Comparison of ENCODE assay signal across 13 cellular contexts in the genomic region with DNA sequence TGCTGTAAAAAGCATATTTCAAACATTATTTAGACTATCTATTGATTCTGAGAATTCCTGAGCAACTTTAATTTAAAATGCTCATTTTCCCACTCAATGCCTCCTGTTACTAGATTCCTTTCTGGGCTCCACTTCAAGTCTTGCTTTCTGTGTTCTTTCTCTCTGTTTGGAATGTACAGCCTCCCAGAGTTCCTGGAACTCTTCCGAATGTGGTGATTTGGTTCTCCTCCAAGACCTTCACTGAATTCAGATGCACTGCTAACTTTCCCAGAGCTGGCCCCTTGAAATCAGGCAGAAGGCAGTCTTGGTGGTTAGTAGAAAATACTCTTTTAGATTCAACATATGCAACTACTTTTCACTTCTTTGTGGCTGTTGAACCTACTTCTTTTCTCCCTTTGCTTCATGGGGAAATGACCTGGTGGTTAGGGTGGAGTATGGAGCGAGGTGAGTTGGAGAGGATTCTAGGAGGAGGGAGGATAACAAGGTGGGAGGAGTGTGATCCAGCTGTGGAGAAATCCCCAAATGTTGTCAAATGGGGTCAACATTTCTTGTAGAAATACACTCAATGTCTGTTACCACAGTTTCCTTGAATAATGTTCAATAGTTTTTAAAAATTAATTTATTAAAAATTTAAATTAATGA. TPM values are rescaled to one million over a fixed set of nuclear protein-coding genes. Genes with fewer than 3 reads are reported as not detected.
DNase-seq lines count a peak whose midpoint lies in the region; ATAC-seq and TF ChIP-seq lines count a peak whose summit lies in the region.
"Had no signal": no experiment of that assay in that cellular context is flagged by ENCODE, and none has a peak within 500 bp of the region (broad histone marks: within the 10 kb centered on the region; RNA-seq: fewer than 3 reads in every experiment).

No MANE protein-coding gene starts in this region.

- H3K4me1 ChIP-seq in ascending aorta: peaks cover 0 to 8% of the 10 kb centered on the region in 2 donors

- peaks cover 0 to 7% of the 10 kb centered on the region in 2 donors for H3K9me3 ChIP-seq in ascending aorta
- H3K9me3 ChIP-seq: tibial artery had no signal

- H3K27ac ChIP-seq in ascending aorta: peak overlapping the region; percentile 19 to 34

- H3K27me3 ChIP-seq in ascending aorta: no peaks in the 10 kb centered on the region
- H3K27me3 ChIP-seq: tibial artery had no signal

- intact Hi-C loops in ascending aorta (cut with DNase I): no loop called here
- intact Hi-C loops in left ventricle myocardium superior (cut with micrococcal nuclease): no loop called here
- intact Hi-C loops in sciatic nerve (cut with DNase I): no loop called here

- TF ChIP-seq CTCF in ascending aorta (IDR thresholded peaks at IDR 0.05): no peak

- no peak overlapping the region for H3K4me3 ChIP-seq in ascending aorta
- H3K4me3 ChIP-seq: lung, tibial artery had no signal

- no peaks in the 10 kb centered on the region for H3K36me3 ChIP-seq in ascending aorta
- H3K36me3 ChIP-seq: tibial artery had no signal

- DNase-seq in EL: peak; percentile 26
- DNase-seq in ascending aorta (ENCODE audit: low spot score in 2 of 2): no peak
- DNase-seq in left ventricle myocardium superior: no peak
- DNase-seq in sciatic nerve (ENCODE audit: low spot score): no peak
- DNase-seq in DMS153 treated with DMSO at 0.1 percent for 48 hours (lab: John Stamatoyannopoulos, UW; ENCODE audit: unreplicated experiment): no peak
- DNase-seq: H7, NCI-H2029, tibial artery had no signal

- peak; percentile 87 for ATAC-seq in left ventricle myocardium superior
- ATAC-seq in sciatic nerve: peak; percentile 81
- ATAC-seq in GM21381 (IDR thresholded peaks at IDR 0.05; ENCODE audit: unreplicated experiment): no peak
- ATAC-seq in GM19463 (IDR thresholded peaks at IDR 0.05; ENCODE audit: unreplicated experiment): no peak
- ATAC-seq in GM21825 (IDR thresholded peaks at IDR 0.05; ENCODE audit: unreplicated experiment): no peak
- ATAC-seq: activated T-helper 17 cell treated with anti-CD3 and anti-CD28 coated beads, Interleukin-2, amount 50 U/mL, for 72 hours had no signal

RNA-seq across cellular contexts. Expression of a gene that starts 27.9 kb away (rescaled TPM):
- total RNA-seq in ascending aorta (56.9 TPM), left ventricle myocardium superior (16.7 TPM), sciatic nerve (75.8 TPM)

Comparison
In these comparisons a context has a peak if more than half of its experiments do, and no peak if none do; other contexts are left out.
1. ATAC-seq: peak in left ventricle myocardium superior (single experiment) and sciatic nerve (single experiment); none in GM21381 (single experiment), GM19463 (single experiment) and GM21825 (single experiment).